In genomic region chr20:41833739-41834138, GRCh38 we compare ENCODE assay signal across 32 cellular contexts.
"Had no signal": no experiment of that assay in that cellular context is flagged by ENCODE, and none has a peak within 500 bp of the region (broad histone marks: within the 10 kb centered on the region; RNA-seq: fewer than 3 reads in every experiment).

No MANE protein-coding gene starts in this region.

- H3K9me3 ChIP-seq: adrenal gland, ascending aorta, body of pancreas, breast epithelium had no signal

- FAIRE-seq: astrocyte, bronchial epithelial cell had no signal

- ATAC-seq: activated naive CD4-positive, alpha-beta T cell treated with anti-CD3 and anti-CD28 coated beads, Interleukin-2, amount 50 U/mL, for 72 hours; activated naive CD8-positive, alpha-beta T cell treated with anti-CD3 and anti-CD28 coated beads, Interleukin-2, amount 50 U/mL, for 24 hours; activated T-cell treated with anti-CD3 and anti-CD28 coated beads, Interleukin-2, amount 50 U/mL, for 4 hours; activated T-cell treated with anti-CD3 and anti-CD28 coated beads, Interleukin-2, amount 50 U/mL, for 72 hours; activated T-helper 17 cell treated with anti-CD3 and anti-CD28 coated beads, Interleukin-2, amount 50 U/mL, for 72 hours; body of pancreas had no signal

- H3K27ac ChIP-seq: adrenal gland, ascending aorta, body of pancreas, brain microvascular endothelial cell, breast epithelium, cardiac muscle cell had no signal

- H3K36me3 ChIP-seq: adrenal gland, ascending aorta, brain microvascular endothelial cell, breast epithelium, cardiac muscle cell had no signal

- H3K27me3 ChIP-seq: adrenal gland, ascending aorta, body of pancreas, brain microvascular endothelial cell, breast epithelium, cardiac muscle cell had no signal

- H3K4me3 ChIP-seq: adrenal gland, ascending aorta, body of pancreas, breast epithelium, cardiac muscle cell had no signal

- DNase-seq: activated effector memory CD4-positive, alpha-beta T cell treated with anti-CD3 and anti-CD28 coated beads, Interleukin-2, amount 50 U/mL, for 16 hours; activated effector memory CD4-positive, alpha-beta T cell treated with Interleukin-2 at 50 U/mL for 16 hours; activated gamma-delta T cell; activated gamma-delta T cell treated with Interleukin-2 at 50 U/mL for 16 hours; activated naive CD4-positive, alpha-beta T cell; activated naive CD4-positive, alpha-beta T cell treated with anti-CD3 and anti-CD28 coated beads for 36 hours; activated naive CD4-positive, alpha-beta T cell treated with anti-CD3 and anti-CD28 coated beads, Interleukin-2, amount 10 ng/mL, durations not matched to agents 7 days and 5 days; activated naive CD4-positive, alpha-beta T cell treated with anti-CD3 and anti-CD28 coated beads, Interleukin-2, amount 50 U/mL, for 16 hours; activated naive CD4-positive, alpha-beta T cell treated with Interleukin-2 at 50 U/mL for 16 hours; activated naive CD8-positive, alpha-beta T cell treated with anti-CD3 and anti-CD28 coated beads for 36 hours; activated naive CD8-positive, alpha-beta T cell treated with anti-CD3 and anti-CD28 coated beads, Interleukin-2, amount 10 ng/mL, durations not matched to agents 7 days and 5 days; activated naive CD8-positive, alpha-beta T cell treated with anti-CD3 and anti-CD28 coated beads, Interleukin-2, amount 50 U/mL, for 24 hours; activated T-cell treated with anti-CD3 and anti-CD28 coated beads, Interleukin-2, amount 50 U/mL, for 24 hours; activated T-cell treated with anti-CD3 and anti-CD28 coated beads, Interleukin-2, amount 50 U/mL, for 4 hours; activated T-cell treated with anti-CD3 and anti-CD28 coated beads, Interleukin-2, amount 50 U/mL, for 48 hours; activated T-cell treated with anti-CD3 and anti-CD28 coated beads, Interleukin-2, amount 50 U/mL, for 72 hours; adrenal gland; amniotic stem cell; amygdala; anterior cingulate cortex; aorta; body of pancreas; brain microvascular endothelial cell; central memory CD4-positive, alpha-beta T cell; cerebellar nuclear complex had no signal

- H3K4me1 ChIP-seq: adrenal gland, ascending aorta, body of pancreas, breast epithelium had no signal
